Comparison of ENCODE assay signal across 1 cellular context in the genomic region with DNA sequence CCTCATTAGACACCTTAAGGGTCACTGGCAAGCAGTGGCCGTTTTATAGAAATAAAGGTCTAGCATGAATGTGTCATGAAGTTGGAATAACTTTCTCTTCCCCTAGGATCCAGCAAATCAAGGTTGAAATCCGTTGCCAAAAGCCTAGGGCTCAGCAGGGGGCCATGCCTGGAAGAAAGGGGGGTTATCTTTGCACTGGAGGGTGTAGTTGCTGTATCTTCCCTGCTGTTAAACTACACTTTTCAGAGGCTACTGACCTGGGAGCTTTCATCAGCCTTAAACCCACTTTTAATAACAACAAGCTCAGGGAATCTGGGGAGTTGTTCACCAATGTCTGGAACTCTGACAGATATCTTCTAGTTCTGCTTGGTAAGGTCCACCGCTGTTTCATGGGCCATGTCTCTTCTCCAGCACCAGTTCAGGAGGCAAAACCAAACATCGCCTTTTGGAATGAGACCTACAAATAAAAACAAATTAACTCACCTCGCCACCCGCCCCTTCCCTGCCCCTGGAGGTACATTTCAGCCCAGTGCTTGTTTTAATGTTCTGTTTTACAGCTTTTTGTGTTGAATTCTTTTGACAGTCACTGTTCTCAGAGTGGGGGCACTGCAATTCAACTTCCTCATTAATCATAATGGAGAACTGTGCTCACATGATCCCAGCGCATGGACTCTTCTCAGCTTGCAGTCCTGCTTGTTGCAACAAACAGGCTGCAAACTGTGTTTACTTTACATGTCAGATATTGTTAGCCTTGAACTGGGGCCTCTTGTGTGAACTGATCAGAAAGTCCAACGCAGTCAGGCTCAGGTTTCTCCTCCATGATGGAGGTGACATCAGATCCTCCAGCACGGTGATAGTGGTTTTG.
TF ChIP-seq lines count a peak whose summit lies in the region.

No MANE protein-coding gene starts in this region.

TF ChIP-seq in HEK293, 187 proteins besides CTCF, POLR2A, EP300 and RAD21 (continued from another document and continues in another):
- TF ChIP-seq ZNF280D (tag by site-specific recombination; IDR thresholded peaks at IDR 0.05) = no peak
- TF ChIP-seq HOXA7 (CRISPR knock-in tag; IDR thresholded peaks at IDR 0.05; ENCODE audit: borderline replicate concordance) = no peak
- TF ChIP-seq, protein P1, sequence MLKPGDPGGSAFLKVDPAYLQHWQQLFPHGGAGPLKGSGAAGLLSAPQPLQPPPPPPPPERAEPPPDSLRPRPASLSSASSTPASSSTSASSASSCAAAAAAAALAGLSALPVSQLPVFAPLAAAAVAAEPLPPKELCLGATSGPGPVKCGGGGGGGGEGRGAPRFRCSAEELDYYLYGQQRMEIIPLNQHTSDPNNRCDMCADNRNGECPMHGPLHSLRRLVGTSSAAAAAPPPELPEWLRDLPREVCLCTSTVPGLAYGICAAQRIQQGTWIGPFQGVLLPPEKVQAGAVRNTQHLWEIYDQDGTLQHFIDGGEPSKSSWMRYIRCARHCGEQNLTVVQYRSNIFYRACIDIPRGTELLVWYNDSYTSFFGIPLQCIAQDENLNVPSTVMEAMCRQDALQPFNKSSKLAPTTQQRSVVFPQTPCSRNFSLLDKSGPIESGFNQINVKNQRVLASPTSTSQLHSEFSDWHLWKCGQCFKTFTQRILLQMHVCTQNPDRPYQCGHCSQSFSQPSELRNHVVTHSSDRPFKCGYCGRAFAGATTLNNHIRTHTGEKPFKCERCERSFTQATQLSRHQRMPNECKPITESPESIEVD (tag by site-specific recombination; IDR thresholded peaks at IDR 0.05) = peak; percentile 95
- TF ChIP-seq EGR2 (tag by site-specific recombination; IDR thresholded peaks at IDR 0.05; ENCODE audit: low read depth) = no peak
- TF ChIP-seq, protein P2, sequence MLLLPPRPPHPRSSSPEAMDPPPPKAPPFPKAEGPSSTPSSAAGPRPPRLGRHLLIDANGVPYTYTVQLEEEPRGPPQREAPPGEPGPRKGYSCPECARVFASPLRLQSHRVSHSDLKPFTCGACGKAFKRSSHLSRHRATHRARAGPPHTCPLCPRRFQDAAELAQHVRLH (tag by site-specific recombination; IDR thresholded peaks at IDR 0.05) = no peak; the same call in 1 of the 2 replicates
- TF ChIP-seq ZBTB8A (tag by site-specific recombination; IDR thresholded peaks at IDR 0.05) = peak; percentile 61
- TF ChIP-seq ZNF529 (tag by site-specific recombination; IDR thresholded peaks at IDR 0.05; ENCODE audit: insufficient replicate concordance) = no peak
- no peak for TF ChIP-seq BCL11B (tag by site-specific recombination; IDR thresholded peaks at IDR 0.05; ENCODE audit: low read depth)
- no peak for TF ChIP-seq ZSCAN23 (tag by site-specific recombination; IDR thresholded peaks at IDR 0.05)
- no peak for TF ChIP-seq KLF16 (tag by site-specific recombination; IDR thresholded peaks at IDR 0.05)
- peak; percentile 70 for TF ChIP-seq ZXDB (tag by site-specific recombination; IDR thresholded peaks at IDR 0.05)
- TF ChIP-seq, protein P3, sequence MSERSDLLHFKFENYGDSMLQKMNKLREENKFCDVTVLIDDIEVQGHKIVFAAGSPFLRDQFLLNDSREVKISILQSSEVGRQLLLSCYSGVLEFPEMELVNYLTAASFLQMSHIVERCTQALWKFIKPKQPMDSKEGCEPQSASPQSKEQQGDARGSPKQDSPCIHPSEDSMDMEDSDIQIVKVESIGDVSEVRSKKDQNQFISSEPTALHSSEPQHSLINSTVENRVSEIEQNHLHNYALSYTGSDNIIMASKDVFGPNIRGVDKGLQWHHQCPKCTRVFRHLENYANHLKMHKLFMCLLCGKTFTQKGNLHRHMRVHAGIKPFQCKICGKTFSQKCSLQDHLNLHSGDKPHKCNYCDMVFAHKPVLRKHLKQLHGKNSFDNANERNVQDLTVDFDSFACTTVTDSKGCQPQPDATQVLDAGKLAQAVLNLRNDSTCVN (tag by site-specific recombination; optimal IDR thresholded peaks at IDR 0.05) = no peak
- TF ChIP-seq ZNF2 (tag by site-specific recombination; IDR thresholded peaks at IDR 0.05) = 0 out of 2 replicates have a peak, but pooled peaks have one; percentile 26
- TF ChIP-seq ZNF202 (tag by site-specific recombination; IDR thresholded peaks at IDR 0.05; ENCODE audit: borderline replicate concordance) = no peak
- TF ChIP-seq ZNF768 (tag by site-specific recombination; IDR thresholded peaks at IDR 0.05) = no peak
- TF ChIP-seq, protein P4, sequence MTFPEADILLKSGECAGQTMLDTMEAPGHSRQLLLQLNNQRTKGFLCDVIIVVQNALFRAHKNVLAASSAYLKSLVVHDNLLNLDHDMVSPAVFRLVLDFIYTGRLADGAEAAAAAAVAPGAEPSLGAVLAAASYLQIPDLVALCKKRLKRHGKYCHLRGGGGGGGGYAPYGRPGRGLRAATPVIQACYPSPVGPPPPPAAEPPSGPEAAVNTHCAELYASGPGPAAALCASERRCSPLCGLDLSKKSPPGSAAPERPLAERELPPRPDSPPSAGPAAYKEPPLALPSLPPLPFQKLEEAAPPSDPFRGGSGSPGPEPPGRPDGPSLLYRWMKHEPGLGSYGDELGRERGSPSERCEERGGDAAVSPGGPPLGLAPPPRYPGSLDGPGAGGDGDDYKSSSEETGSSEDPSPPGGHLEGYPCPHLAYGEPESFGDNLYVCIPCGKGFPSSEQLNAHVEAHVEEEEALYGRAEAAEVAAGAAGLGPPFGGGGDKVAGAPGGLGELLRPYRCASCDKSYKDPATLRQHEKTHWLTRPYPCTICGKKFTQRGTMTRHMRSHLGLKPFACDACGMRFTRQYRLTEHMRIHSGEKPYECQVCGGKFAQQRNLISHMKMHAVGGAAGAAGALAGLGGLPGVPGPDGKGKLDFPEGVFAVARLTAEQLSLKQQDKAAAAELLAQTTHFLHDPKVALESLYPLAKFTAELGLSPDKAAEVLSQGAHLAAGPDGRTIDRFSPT (tag by site-specific recombination; IDR thresholded peaks at IDR 0.05) = no peak
- TF ChIP-seq GLI2 (tag by site-specific recombination; IDR thresholded peaks at IDR 0.05; ENCODE audit: borderline replicate concordance, low read depth) = 0 out of 2 replicates have a peak, but pooled peaks have one; percentile 78
- no peak for TF ChIP-seq ZNF704 (tag by site-specific recombination; IDR thresholded peaks at IDR 0.05)
- TF ChIP-seq ZNF654 (tag by site-specific recombination; IDR thresholded peaks at IDR 0.05; ENCODE audit: low read depth) = no peak
- no peak for TF ChIP-seq ZNF214 (tag by site-specific recombination; IDR thresholded peaks at IDR 0.05; ENCODE audit: borderline replicate concordance)
- no peak for TF ChIP-seq ZNF302 (tag by site-specific recombination; IDR thresholded peaks at IDR 0.05; ENCODE audit: low read depth)
- TF ChIP-seq, protein P5, sequence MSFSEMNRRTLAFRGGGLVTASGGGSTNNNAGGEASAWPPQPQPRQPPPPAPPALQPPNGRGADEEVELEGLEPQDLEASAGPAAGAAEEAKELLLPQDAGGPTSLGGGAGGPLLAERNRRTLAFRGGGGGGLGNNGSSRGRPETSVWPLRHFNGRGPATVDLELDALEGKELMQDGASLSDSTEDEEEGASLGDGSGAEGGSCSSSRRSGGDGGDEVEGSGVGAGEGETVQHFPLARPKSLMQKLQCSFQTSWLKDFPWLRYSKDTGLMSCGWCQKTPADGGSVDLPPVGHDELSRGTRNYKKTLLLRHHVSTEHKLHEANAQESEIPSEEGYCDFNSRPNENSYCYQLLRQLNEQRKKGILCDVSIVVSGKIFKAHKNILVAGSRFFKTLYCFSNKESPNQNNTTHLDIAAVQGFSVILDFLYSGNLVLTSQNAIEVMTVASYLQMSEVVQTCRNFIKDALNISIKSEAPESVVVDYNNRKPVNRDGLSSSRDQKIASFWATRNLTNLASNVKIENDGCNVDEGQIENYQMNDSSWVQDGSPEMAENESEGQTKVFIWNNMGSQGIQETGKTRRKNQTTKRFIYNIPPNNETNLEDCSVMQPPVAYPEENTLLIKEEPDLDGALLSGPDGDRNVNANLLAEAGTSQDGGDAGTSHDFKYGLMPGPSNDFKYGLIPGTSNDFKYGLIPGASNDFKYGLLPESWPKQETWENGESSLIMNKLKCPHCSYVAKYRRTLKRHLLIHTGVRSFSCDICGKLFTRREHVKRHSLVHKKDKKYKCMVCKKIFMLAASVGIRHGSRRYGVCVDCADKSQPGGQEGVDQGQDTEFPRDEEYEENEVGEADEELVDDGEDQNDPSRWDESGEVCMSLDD (tag by site-specific recombination; IDR thresholded peaks at IDR 0.05) = no peak
- no peak for TF ChIP-seq ZNF707 (tag by site-specific recombination; IDR thresholded peaks at IDR 0.05)
- no peak for TF ChIP-seq ZNF560 (tag by site-specific recombination; IDR thresholded peaks at IDR 0.05; ENCODE audit: borderline replicate concordance)
- TF ChIP-seq ZNF121 (tag by site-specific recombination; IDR thresholded peaks at IDR 0.05) = peak; percentile 40; the same call in 1 of the 2 replicates
- TF ChIP-seq ZFP3 (tag by site-specific recombination; IDR thresholded peaks at IDR 0.05; ENCODE audit: low read depth) = no peak
- TF ChIP-seq MYNN (tag by site-specific recombination; IDR thresholded peaks at IDR 0.05; ENCODE audit: borderline replicate concordance) = no peak
- TF ChIP-seq GLI4 (tag by site-specific recombination; IDR thresholded peaks at IDR 0.05) = no peak
- TF ChIP-seq ZNF585B (tag by site-specific recombination; IDR thresholded peaks at IDR 0.05) = no peak
- TF ChIP-seq ZNF239 (tag by site-specific recombination; IDR thresholded peaks at IDR 0.05) = no peak
- peak; percentile 92 for TF ChIP-seq ZNF24 (tag by site-specific recombination; IDR thresholded peaks at IDR 0.05)
- TF ChIP-seq ZNF785 (tag by site-specific recombination; IDR thresholded peaks at IDR 0.05) = no peak
- TF ChIP-seq ZNF175 (tag by site-specific recombination; IDR thresholded peaks at IDR 0.05) = no peak
- TF ChIP-seq ZNF341 (tag by site-specific recombination; IDR thresholded peaks at IDR 0.05; ENCODE audit: low read depth) = peak; percentile 35; the same call in 1 of the 2 replicates
- no peak for TF ChIP-seq ZNF677 (tag by site-specific recombination; IDR thresholded peaks at IDR 0.05)
- TF ChIP-seq SP2 (tag by site-specific recombination; IDR thresholded peaks at IDR 0.05) = no peak
- peak; percentile 74 for TF ChIP-seq OSR2 (tag by site-specific recombination; IDR thresholded peaks at IDR 0.05)
- TF ChIP-seq ZNF266 (tag by site-specific recombination; IDR thresholded peaks at IDR 0.05; ENCODE audit: low read depth) = no peak
- TF ChIP-seq ZNF324 (tag by site-specific recombination; IDR thresholded peaks at IDR 0.05) = no peak
- TF ChIP-seq BCL11A (tag by site-specific recombination; IDR thresholded peaks at IDR 0.05; ENCODE audit: low read depth) = peak; percentile 34; the same call in 1 of the 2 replicates
- TF ChIP-seq, protein P6, sequence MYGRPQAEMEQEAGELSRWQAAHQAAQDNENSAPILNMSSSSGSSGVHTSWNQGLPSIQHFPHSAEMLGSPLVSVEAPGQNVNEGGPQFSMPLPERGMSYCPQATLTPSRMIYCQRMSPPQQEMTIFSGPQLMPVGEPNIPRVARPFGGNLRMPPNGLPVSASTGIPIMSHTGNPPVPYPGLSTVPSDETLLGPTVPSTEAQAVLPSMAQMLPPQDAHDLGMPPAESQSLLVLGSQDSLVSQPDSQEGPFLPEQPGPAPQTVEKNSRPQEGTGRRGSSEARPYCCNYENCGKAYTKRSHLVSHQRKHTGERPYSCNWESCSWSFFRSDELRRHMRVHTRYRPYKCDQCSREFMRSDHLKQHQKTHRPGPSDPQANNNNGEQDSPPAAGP (tag by site-specific recombination; IDR thresholded peaks at IDR 0.05) = no peak; the same call in 1 of the 2 replicates
- TF ChIP-seq, protein P7, sequence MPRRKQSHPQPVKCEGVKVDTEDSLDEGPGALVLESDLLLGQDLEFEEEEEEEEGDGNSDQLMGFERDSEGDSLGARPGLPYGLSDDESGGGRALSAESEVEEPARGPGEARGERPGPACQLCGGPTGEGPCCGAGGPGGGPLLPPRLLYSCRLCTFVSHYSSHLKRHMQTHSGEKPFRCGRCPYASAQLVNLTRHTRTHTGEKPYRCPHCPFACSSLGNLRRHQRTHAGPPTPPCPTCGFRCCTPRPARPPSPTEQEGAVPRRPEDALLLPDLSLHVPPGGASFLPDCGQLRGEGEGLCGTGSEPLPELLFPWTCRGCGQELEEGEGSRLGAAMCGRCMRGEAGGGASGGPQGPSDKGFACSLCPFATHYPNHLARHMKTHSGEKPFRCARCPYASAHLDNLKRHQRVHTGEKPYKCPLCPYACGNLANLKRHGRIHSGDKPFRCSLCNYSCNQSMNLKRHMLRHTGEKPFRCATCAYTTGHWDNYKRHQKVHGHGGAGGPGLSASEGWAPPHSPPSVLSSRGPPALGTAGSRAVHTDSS (tag by site-specific recombination; IDR thresholded peaks at IDR 0.05) = no peak
- TF ChIP-seq ZNF521 (tag by site-specific recombination; IDR thresholded peaks at IDR 0.05) = no peak
